In genomic region chr14:54772451-54772881, GRCh38 we compare ENCODE assay signal across 8 cellular contexts.
DNase-seq lines count a peak whose midpoint lies in the region; ATAC-seq, FAIRE-seq and TF ChIP-seq lines count a peak whose summit lies in the region.

No MANE protein-coding gene starts in this region.

- 66% methylated on average over 7 of the region's 7 CpGs for WGBS in smooth muscle cell (ENCODE audit: low lambda C conversion rate)

- peaks cover 33% of the 10 kb centered on the region for H3F3A ChIP-seq in smooth muscle cell (ENCODE audit: low read depth)

- peaks cover 13% of the 10 kb centered on the region for H4K20me1 ChIP-seq in smooth muscle cell (ENCODE audit: low read depth)

- no peak for TF ChIP-seq POLR2A in GM12891 (IDR thresholded peaks at IDR 0.05; ENCODE audit: low read depth, low read length)

- ATAC-seq in GM18517 (IDR thresholded peaks at IDR 0.05; ENCODE audit: unreplicated experiment) (no peak), HG02763 (IDR thresholded peaks at IDR 0.05; ENCODE audit: unreplicated experiment) (no peak), GM19463 (IDR thresholded peaks at IDR 0.05; ENCODE audit: unreplicated experiment) (no peak)

- H3K79me2 ChIP-seq in smooth muscle cell (ENCODE audit: low read depth), result no peaks in the 10 kb centered on the region

- H3K36me3 ChIP-seq in SK-N-MC (ENCODE audit: insufficient read depth, low read length) (no peaks in the 10 kb centered on the region), smooth muscle cell (ENCODE audit: low read depth) (no peaks in the 10 kb centered on the region)

- H3K4me2 ChIP-seq in smooth muscle cell, result peak overlapping the region; percentile 77

- peaks cover 12% of the 10 kb centered on the region for H3K4me1 ChIP-seq in smooth muscle cell (ENCODE audit: low read depth)

- H3K27me3 ChIP-seq in smooth muscle cell (ENCODE audit: low read depth), result no peaks in the 10 kb centered on the region

- H3K9me3 ChIP-seq in SK-N-MC (ENCODE audit: low read depth, low read length), result no peaks in the 10 kb centered on the region
- no peaks in the 10 kb centered on the region for H3K9me3 ChIP-seq in smooth muscle cell (replicated peaks; ENCODE audit: low read depth)

- H3K27ac ChIP-seq in SK-N-MC (peak overlapping the region; percentile 47; the same call in 1 of the 2 replicates), smooth muscle cell (ENCODE audit: low read depth) (peak overlapping the region; percentile 99)

- peak; percentile 23 for FAIRE-seq in GM12891 (lab: Jason Lieb, UNC)

- H3K9ac ChIP-seq in SK-N-MC (ENCODE audit: insufficient read length) (peak overlapping the region; percentile 21), smooth muscle cell (ENCODE audit: low read depth) (peak overlapping the region; percentile 91)

- H2AFZ ChIP-seq in smooth muscle cell (ENCODE audit: low read depth), result peak overlapping the region; percentile 36

- TF ChIP-seq CTCF in fibroblast of mammary gland (conservative IDR thresholded peaks at IDR 0.05; ENCODE audit: control insufficient read depth, insufficient read depth, low read depth, low read length), result no peak
- no peak for TF ChIP-seq CTCF in smooth muscle cell (IDR thresholded peaks at IDR 0.05; ENCODE audit: borderline replicate concordance, insufficient read depth, poor library complexity, severe bottlenecking)

- DNase-seq in GM12891 (ENCODE audit: insufficient read length, low spot score) (no peak), SK-N-MC (ENCODE audit: low read depth, low spot score) (no peak), fibroblast of mammary gland (ENCODE audit: low read depth) (peak; percentile 68), smooth muscle cell (lab: John Stamatoyannopoulos, UW; ENCODE audit: unreplicated experiment) (no peak)
- DNase-seq in stimulated activated CD4-positive, alpha-beta T cell treated with anti-CD3 and anti-CD28 coated beads, Interleukin-1b, Interleukin-23, amount 100 ng/mL, for 48 hours, result no peak

- no peak overlapping the region for H3K4me3 ChIP-seq in SK-N-MC
- H3K4me3 ChIP-seq in fibroblast of mammary gland (ENCODE audit: control insufficient read depth, low read depth, low read length), result peak overlapping the region; percentile 9
- H3K4me3 ChIP-seq in smooth muscle cell, result peak overlapping the region; percentile 18

TF ChIP-seq in GM12891, 5 proteins besides CTCF, POLR2A, EP300 and RAD21:
- TF ChIP-seq POLR2AphosphoS5 (IDR thresholded peaks at IDR 0.05; ENCODE audit: low read depth, low read length) (no peak), POU2F2 (IDR thresholded peaks at IDR 0.05; ENCODE audit: low read depth, low read length) (no peak), SPI1 (IDR thresholded peaks at IDR 0.05; ENCODE audit: low read depth, low read length) (no peak), PAX5 (IDR thresholded peaks at IDR 0.05; ENCODE audit: insufficient read depth, low read length, severe bottlenecking) (no peak), TAF1 (IDR thresholded peaks at IDR 0.05; ENCODE audit: low read depth, low read length) (no peak)
